8 cellular contexts compared by ENCODE assay signal in genomic region chr1:217036757-217037156, GRCh38.
"Had no signal": no experiment of that assay in that cellular context is flagged by ENCODE, and none has a peak within 500 bp of the region (broad histone marks: within the 10 kb centered on the region; RNA-seq: fewer than 3 reads in every experiment).

No MANE protein-coding gene starts in this region.

- H3K4me1 ChIP-seq: HAP-1 had no signal

- H3K4me2 ChIP-seq: GM23338 had no signal

- H2AFZ ChIP-seq: GM23248, GM23338 had no signal

- DNase-seq: GM23248, GOT3, H7, H9, HCEC 1CT, HFFc6 had no signal

- H3K4me3 ChIP-seq: GM23248, GM23338, HAP-1 had no signal

- H3K36me3 ChIP-seq: HAP-1 had no signal

- H3K27ac ChIP-seq: GM23248 had no signal
